Comparison of ENCODE assay signal across 8 cellular contexts in the genomic region with DNA sequence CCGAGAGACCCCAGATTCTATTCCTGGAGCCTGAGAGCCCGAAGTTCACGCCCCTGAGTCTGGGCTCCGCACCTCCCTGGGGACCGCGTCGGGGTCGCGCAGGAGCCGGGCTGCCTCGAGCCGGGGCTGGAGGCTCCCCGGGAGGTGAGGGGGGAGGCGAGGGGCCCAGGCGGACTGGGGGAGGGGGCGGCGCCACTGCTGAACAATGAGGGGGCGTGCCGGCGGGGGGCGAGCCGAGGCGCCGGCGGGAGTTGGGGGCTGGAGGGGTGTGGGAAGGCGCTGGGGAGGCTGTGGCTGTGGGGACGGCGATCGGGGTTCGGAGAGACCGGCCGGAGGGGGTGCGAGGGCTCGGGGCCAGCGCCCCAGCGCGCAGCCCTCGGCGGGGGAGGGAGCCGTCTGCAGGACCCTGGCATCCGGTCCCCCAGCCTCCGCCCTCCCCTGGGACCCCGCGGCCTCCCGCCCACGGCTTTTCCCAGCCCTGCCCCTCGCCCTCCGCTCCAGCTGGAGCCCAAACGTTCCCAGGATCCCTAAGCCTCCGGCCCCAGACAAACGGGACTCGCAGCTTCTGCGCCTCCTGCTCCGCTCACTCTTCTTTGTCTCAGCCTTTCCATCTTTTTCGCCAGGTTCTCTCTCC. TPM values are rescaled to one million over a fixed set of nuclear protein-coding genes. Genes with fewer than 3 reads are reported as not detected.
DNase-seq lines count a peak whose midpoint lies in the region; ATAC-seq and TF ChIP-seq lines count a peak whose summit lies in the region.

No MANE protein-coding gene starts in this region.

- no peak for TF ChIP-seq CTCF in DND-41 (IDR thresholded peaks at IDR 0.05; ENCODE audit: borderline replicate concordance, extremely low read depth, low read length, poor library complexity, severe bottlenecking)
- no peak for TF ChIP-seq CTCF in ovary (IDR thresholded peaks at IDR 0.05)
- TF ChIP-seq CTCF in GM10248 (IDR thresholded peaks at IDR 0.05; ENCODE audit: control extremely low read depth, extremely low read depth, low read depth, missing control alignments) = no peak

- no peaks in the 10 kb centered on the region for H3K9me3 Mint-ChIP-seq in activated T-cell treated with anti-CD3 and anti-CD28 coated beads, Interleukin-2, amount 50 U/mL, for 72 hours

- peak; percentile 4 for TF ChIP-seq POLR2A in ovary (IDR thresholded peaks at IDR 0.05)

- H3K27ac Mint-ChIP-seq in activated T-cell treated with anti-CD3 and anti-CD28 coated beads, Interleukin-2, amount 50 U/mL, for 72 hours = peak overlapping the region; percentile 71

- CTCF ChIA-PET in GM10248 (lab: Yijun Ruan, JAX) = interaction anchor here (1.1 to 1.5 kb wide), 7 partner anchors 16 to 120 kb away, joined by 3 to 5 read pairs (median 4); partner anchors contain the start of genes EID2B, RPS16 and SAMD4B

- H3K27me3 Mint-ChIP-seq in activated T-cell treated with anti-CD3 and anti-CD28 coated beads, Interleukin-2, amount 50 U/mL, for 72 hours (ENCODE audit: low read depth) = no peaks in the 10 kb centered on the region

- WGBS in ovary, 3 donors = 0 to 1% (median 1%) methylated on average over 28 to 55 of the region's 55 CpGs

- peak overlapping the region; percentile 88 to 100 for H3K4me3 Mint-ChIP-seq in activated T-cell treated with anti-CD3 and anti-CD28 coated beads, Interleukin-2, amount 50 U/mL, for 72 hours

- H3K27ac ChIP-seq in DND-41 (ENCODE audit: low read length) = peak overlapping the region; percentile 86
- H3K27ac ChIP-seq in ovary = peak overlapping the region; percentile 68 to 90

- H4K20me1 ChIP-seq in DND-41 (ENCODE audit: insufficient read depth, low read length) = peaks cover 22% of the 10 kb centered on the region

- H3K4me3 ChIP-seq in DND-41 (ENCODE audit: low read depth in 1 of 2, low read length in 2 of 2) (peak overlapping the region; percentile 69 to 96), ovary (peak overlapping the region; percentile 68)

- peaks cover 37% of the 10 kb centered on the region for H3K79me2 ChIP-seq in DND-41 (ENCODE audit: insufficient read depth, low read length)

- POLR2A ChIA-PET in GM10248 (lab: Yijun Ruan, JAX) = interaction anchor here (0.6 to 1.5 kb wide), 2 partner anchors 16 to 46 kb away, joined by 3 to 7 read pairs; no protein-coding TSS in a partner anchor

- no peak for TF ChIP-seq EP300 in ovary (IDR thresholded peaks at IDR 0.05)

- H2AFZ ChIP-seq in DND-41 (ENCODE audit: low read depth, low read length) = peak overlapping the region; percentile 59

- no peaks in the 10 kb centered on the region for H3K9me3 ChIP-seq in DND-41 (ENCODE audit: insufficient read depth, low read length, severe bottlenecking)
- no peaks in the 10 kb centered on the region for H3K9me3 ChIP-seq in ovary

- peaks cover 54% of the 10 kb centered on the region for H3K4me1 ChIP-seq in DND-41 (ENCODE audit: insufficient read depth, low read length)
- H3K4me1 ChIP-seq in ovary (ENCODE audit: insufficient read depth) = peaks cover 24% of the 10 kb centered on the region

- peak overlapping the region; percentile 66 for H3K4me2 ChIP-seq in DND-41 (ENCODE audit: insufficient read depth, low read length)

- DNase-seq in DND-41 (peak; percentile 76), NAMALWA (ENCODE audit: low spot score) (peak; percentile 46), germinal center (ENCODE audit: low spot score) (peak; percentile 52), ovary (peak; percentile 83 to 88 (median 85)), GM10248 (ENCODE audit: extremely low spot score) (no peak)
- DNase-seq in activated T-cell treated with anti-CD3 and anti-CD28 coated beads, Interleukin-2, amount 50 U/mL, for 72 hours = peak; percentile 41 to 49

- H3K36me3 Mint-ChIP-seq in activated T-cell treated with anti-CD3 and anti-CD28 coated beads, Interleukin-2, amount 50 U/mL, for 72 hours (ENCODE audit: insufficient read depth in 2 of 2) = peaks cover 14 to 19% of the 10 kb centered on the region in 2 donors

- intact Hi-C loops in ovary (cut with DNase I) = loop anchor here in 2 of 4 donors (2.0 kb wide), 2 partner anchors 17 to 31 kb away; partner anchors contain the start of gene SUPT5H (in 1 of the 2)

- H3K36me3 ChIP-seq in DND-41 (ENCODE audit: insufficient read depth, low read length) = peaks cover 39% of the 10 kb centered on the region
- no peaks in the 10 kb centered on the region for H3K36me3 ChIP-seq in ovary

- H3K27me3 ChIP-seq in DND-41 (ENCODE audit: insufficient read depth, low read length, poor library complexity) = no peaks in the 10 kb centered on the region
- no peaks in the 10 kb centered on the region for H3K27me3 ChIP-seq in ovary

- peak; percentile 23 for ATAC-seq in DND-41 (ENCODE audit: insufficient read depth, low read depth)
- ATAC-seq in activated T-cell treated with anti-CD3 and anti-CD28 coated beads, Interleukin-2, amount 50 U/mL, for 72 hours (replicated peaks in 1 of 2) = no peak
- ATAC-seq in GM18870 (IDR thresholded peaks at IDR 0.05; ENCODE audit: unreplicated experiment) = no peak
- ATAC-seq in GM21515 (IDR thresholded peaks at IDR 0.05; ENCODE audit: unreplicated experiment) = no peak

- H3K4me1 Mint-ChIP-seq in activated T-cell treated with anti-CD3 and anti-CD28 coated beads, Interleukin-2, amount 50 U/mL, for 72 hours (ENCODE audit: low read depth) = peaks cover 47% of the 10 kb centered on the region

- H3K9ac ChIP-seq in DND-41 (ENCODE audit: low read depth, low read length) = peak overlapping the region; percentile 88

RNA-seq across cellular contexts. Expression of gene PLEKHG2, which starts 0.9 kb away (rescaled TPM):
- 10 to 100 TPM; 86.5 to 92.1 TPM for total RNA-seq in activated T-cell treated with anti-CD3 and anti-CD28 coated beads, Interleukin-2, amount 50 U/mL, for 72 hours
- total RNA-seq in ovary = 10 to 100 TPM in 6 of 7 donors, 1 to 10 TPM in 1; 8.6 to 68.0 (median 33.9) TPM
- 10 to 100 TPM; 12.9 to 23.0 TPM for polyA plus RNA-seq in ovary

RNA-seq across cellular contexts. Expression of gene ZFP36, which starts 6.7 kb away (rescaled TPM):
- total RNA-seq in activated T-cell treated with anti-CD3 and anti-CD28 coated beads, Interleukin-2, amount 50 U/mL, for 72 hours = 100 to 1,000 TPM in 1 of 2 donors, 10 to 100 TPM in 1; 81.4 to 108 TPM
- total RNA-seq in ovary = 100 to 1,000 TPM in 6 of 7 donors, 10 to 100 TPM in 1; 78.1 to 995 (median 152) TPM
- 100 to 1,000 TPM; 204 to 320 TPM for polyA plus RNA-seq in ovary

RNA-seq across cellular contexts. Expression of gene MED29, which starts 22.2 kb away (rescaled TPM):
- total RNA-seq in activated T-cell treated with anti-CD3 and anti-CD28 coated beads, Interleukin-2, amount 50 U/mL, for 72 hours = 10 to 100 TPM; 26.4 to 34.3 TPM
- total RNA-seq in ovary = 10 to 100 TPM; 27.7 to 62.9 (median 59.9) TPM
- 10 to 100 TPM; 43.5 to 48.8 TPM for polyA plus RNA-seq in ovary

RNA-seq across cellular contexts. Expression of gene RPS16, which starts 22.4 kb away (rescaled TPM):
- total RNA-seq in activated T-cell treated with anti-CD3 and anti-CD28 coated beads, Interleukin-2, amount 50 U/mL, for 72 hours = 1,000 to 10,000 TPM; 3,177 to 3,644 TPM
- total RNA-seq in ovary = 1,000 to 10,000 TPM; 3,321 to 5,287 (median 4,531) TPM
- polyA plus RNA-seq in ovary = 1,000 to 10,000 TPM; 2,348 to 7,403 TPM

RNA-seq across cellular contexts. Expression of gene PAF1, which starts 22.5 kb away (rescaled TPM):
- 10 to 100 TPM; 52.0 TPM for total RNA-seq in activated T-cell treated with anti-CD3 and anti-CD28 coated beads, Interleukin-2, amount 50 U/mL, for 72 hours
- 10 to 100 TPM; 31.0 to 60.2 (median 47.4) TPM for total RNA-seq in ovary
- polyA plus RNA-seq in ovary = 10 to 100 TPM; 52.7 to 78.1 TPM
